Comparison of ENCODE assay signal across 1 cellular context in genomic region chr10:91672021-91672608, GRCh38.
TF ChIP-seq lines count a peak whose summit lies in the region.

No MANE protein-coding gene starts in this region.

TF ChIP-seq in K562, 482 proteins besides CTCF, POLR2A, EP300 and RAD21 (continued from another document):
- TF ChIP-seq NR2C2 (CRISPR knock-in tag; IDR thresholded peaks at IDR 0.05) (no peak), NR2C2 (tag; IDR thresholded peaks at IDR 0.05) (peak; percentile 36; the same call in 1 of the 2 replicates), ETV5 (CRISPR knock-in tag; IDR thresholded peaks at IDR 0.05; ENCODE audit: low read depth) (peak; percentile 87), EZH2 (IDR thresholded peaks at IDR 0.05; ENCODE audit: borderline replicate concordance, low read depth, low read length) (no peak), C11orf30 (IDR thresholded peaks at IDR 0.05; ENCODE audit: low read depth) (peak; percentile 13; the same call in 1 of the 2 replicates), SOX6 (IDR thresholded peaks at IDR 0.05) (0 out of 2 replicates have a peak, but pooled peaks have one; percentile 18), ZNF140 (CRISPR knock-in tag; IDR thresholded peaks at IDR 0.05) (no peak)
